Comparison of ENCODE assay signal across 4 cellular contexts in genomic region chr17:49900801-49901200, GRCh38. TPM values are rescaled to one million over a fixed set of nuclear protein-coding genes. Genes with fewer than 3 reads are reported as not detected.
"Had no signal": no experiment of that assay in that cellular context is flagged by ENCODE, and none has a peak within 500 bp of the region (broad histone marks: within the 10 kb centered on the region; RNA-seq: fewer than 3 reads in every experiment).

No MANE protein-coding gene starts in this region.

RNA-seq across cellular contexts. Expression of gene TAC4, which starts 52.9 kb away (rescaled TPM):
- total RNA-seq: LHCN-M2, M059J, MCF 10A, NCI-H460 had no signal
